Comparison of ENCODE assay signal across 12 cellular contexts in genomic region chr18:12243272-12243671, GRCh38. TPM values are rescaled to one million over a fixed set of nuclear protein-coding genes. Genes with fewer than 3 reads are reported as not detected.
"Had no signal": no experiment of that assay in that cellular context is flagged by ENCODE, and none has a peak within 500 bp of the region (broad histone marks: within the 10 kb centered on the region; RNA-seq: fewer than 3 reads in every experiment).

No MANE protein-coding gene starts in this region.

RNA-seq across cellular contexts. Expression of gene CIDEA, which starts 10.9 kb away (rescaled TPM):
- total RNA-seq: activated naive CD4-positive, alpha-beta T cell treated with anti-CD3 and anti-CD28 coated beads for 36 hours; activated naive CD4-positive, alpha-beta T cell treated with anti-CD3 and anti-CD28 coated beads, Interleukin-2, amount 50 U/mL, for 72 hours; activated naive CD8-positive, alpha-beta T cell treated with anti-CD3 and anti-CD28 coated beads for 36 hours; activated naive CD8-positive, alpha-beta T cell treated with anti-CD3 and anti-CD28 coated beads, Interleukin-2, amount 10 ng/mL, durations not matched to agents 7 days and 5 days; activated T-cell treated with anti-CD3 and anti-CD28 coated beads, Interleukin-2, amount 50 U/mL, for 4 hours; activated T-cell treated with anti-CD3 and anti-CD28 coated beads, Interleukin-2, amount 50 U/mL, for 72 hours; activated T-helper 1 cell treated with anti-CD3 and anti-CD28 coated beads, Interleukin-12 subunit alpha, Interleukin-12 subunit beta, Interleukin-2, Interleukin-4 antibody, amounts not matched to agents 30 ng/mL and 10 ng/mL and 1 ng/mL, durations not matched to agents 14 hours and 24 hours and 36 hours; activated T-helper 17 cell treated with anti-CD3 and anti-CD28 coated beads, Interleukin-2, amount 50 U/mL, for 72 hours; activated T-helper 2 cell treated with anti-CD3 and anti-CD28 coated beads, Interferon-gamma antibody, Interleukin-2, Interleukin-4, amounts not matched to agents 10 μg/mL and 5 μg/mL and 100 μg/mL, durations not matched to agents 14 hours and 24 hours and 36 hours; ascending aorta; cardiac muscle cell had no signal
- polyA plus RNA-seq: aorta, cardiac muscle cell had no signal
